In the genomic region with DNA sequence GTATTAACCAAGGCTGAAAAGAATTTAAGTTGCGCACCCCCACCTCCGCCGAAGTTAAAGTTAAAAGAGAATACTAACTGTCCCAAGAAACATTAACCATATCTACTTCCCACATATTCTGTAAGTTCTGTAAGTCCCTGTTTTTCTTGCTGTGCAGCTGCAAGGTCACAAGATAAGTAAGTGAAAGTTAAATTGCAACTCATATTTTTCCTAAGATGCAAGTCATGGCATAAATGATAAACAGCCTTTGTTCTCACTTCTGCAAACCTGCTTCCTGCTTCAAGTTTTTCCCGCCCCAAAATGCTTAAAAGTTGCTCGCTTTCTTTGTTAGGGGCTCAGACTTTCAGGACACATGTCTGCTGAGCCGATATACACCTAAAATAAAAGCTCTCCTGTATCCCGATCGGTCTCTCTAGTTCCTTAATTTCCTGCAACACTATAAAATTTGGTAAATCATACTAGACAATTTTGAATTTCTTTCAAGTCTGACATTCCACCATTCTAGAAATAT, we compare ENCODE assay signal across 1 cellular context.
A peak's percentile ranks its signal among the peaks of the same experiment; 100 is the strongest.
TF ChIP-seq lines count a peak whose summit lies in the region.

No MANE protein-coding gene starts in this region.

TF ChIP-seq in K562, 482 proteins besides CTCF, POLR2A, EP300 and RAD21 (continued from another document):
- TF ChIP-seq ZNF518B (CRISPR knock-in tag; IDR thresholded peaks at IDR 0.05) (no peak), POLR2AphosphoS5 (IDR thresholded peaks at IDR 0.05; ENCODE audit: control insufficient read depth, insufficient read depth, low read depth, low read length) (peak; percentile 71), SMAD3 (CRISPR knock-in tag; conservative IDR thresholded peaks at IDR 0.05) (peak; percentile 82; the same call in 1 of the 2 replicates), L3MBTL2 (IDR thresholded peaks at IDR 0.05) (peak; percentile 96), CBFA2T3 (IDR thresholded peaks at IDR 0.05) (peak; percentile 98), SMAD4 (CRISPR knock-in tag; conservative IDR thresholded peaks at IDR 0.05) (peak; percentile 71), FOSL1 (tag; conservative IDR thresholded peaks at IDR 0.05) (peak; percentile 44; the same call in 1 of the 2 replicates), SREBF2 (CRISPR knock-in tag; IDR thresholded peaks at IDR 0.05) (no peak), CBX1 (IDR thresholded peaks at IDR 0.05; ENCODE audit: low read depth) (no peak), ASH1L (IDR thresholded peaks at IDR 0.05; ENCODE audit: borderline replicate concordance, low read depth, partially characterized antibody) (peak; percentile 59), ZNF592 (IDR thresholded peaks at IDR 0.05) (peak; percentile 97), ZHX1 (conservative IDR thresholded peaks at IDR 0.05; ENCODE audit: low read length) (no peak), DMBX1 (CRISPR knock-in tag; IDR thresholded peaks at IDR 0.05; ENCODE audit: borderline replicate concordance) (peak; percentile 70; the same call in 1 of the 2 replicates), HDAC2 (IDR thresholded peaks at IDR 0.05) (peak; percentile 87; the same call in 1 of the 2 replicates), TAL1 (IDR thresholded peaks at IDR 0.05) (peak; percentile 94), GATAD2B (IDR thresholded peaks at IDR 0.05; ENCODE audit: borderline replicate concordance) (0 out of 2 replicates have a peak, but pooled peaks have one; percentile 29), HES1 (IDR thresholded peaks at IDR 0.05; ENCODE audit: low read depth) (peak; percentile 62; the same call in 1 of the 2 replicates), ETV1 (tag; conservative IDR thresholded peaks at IDR 0.05; ENCODE audit: low read depth) (peak; percentile 78), NFATC3 (IDR thresholded peaks at IDR 0.05) (0 out of 2 replicates have a peak, but pooled peaks have one; percentile 25), HIVEP1 (CRISPR knock-in tag; IDR thresholded peaks at IDR 0.05) (0 out of 2 replicates have a peak, but pooled peaks have one; percentile 41), C11orf30 (IDR thresholded peaks at IDR 0.05; ENCODE audit: low read depth) (peak; percentile 96), XRCC4 (IDR thresholded peaks at IDR 0.05; ENCODE audit: extremely low read depth, insufficient read depth, insufficient read length) (no peak), CHCHD3 (CRISPR knock-in tag; IDR thresholded peaks at IDR 0.05) (0 out of 2 replicates have a peak, but pooled peaks have one; percentile 49), NCOA1 (IDR thresholded peaks at IDR 0.05; ENCODE audit: low read depth) (peak; percentile 88), MTA1 (IDR thresholded peaks at IDR 0.05; ENCODE audit: borderline replicate concordance) (0 out of 2 replicates have a peak, but pooled peaks have one; percentile 31), U2AF2 (optimal IDR thresholded peaks at IDR 0.05; ENCODE audit: low read depth, low read length) (no peak), ZNF764 (CRISPR knock-in tag; IDR thresholded peaks at IDR 0.05; ENCODE audit: low read depth) (no peak), CREM (IDR thresholded peaks at IDR 0.05; ENCODE audit: low read depth) (peak; percentile 50; the same call in 1 of the 2 replicates), TRIM28 (IDR thresholded peaks at IDR 0.05) (peak; percentile 67; the same call in 1 of the 2 replicates), DDX20 (tag; IDR thresholded peaks at IDR 0.05; ENCODE audit: low read depth) (0 out of 2 replicates have a peak, but pooled peaks have one; percentile 30), ZNF24 (IDR thresholded peaks at IDR 0.05) (peak; percentile 76), RUNX1 (IDR thresholded peaks at IDR 0.05; ENCODE audit: low read depth) (no peak), FOXM1 (IDR thresholded peaks at IDR 0.05; ENCODE audit: low read depth) (peak; percentile 84), FOXM1 (CRISPR knock-in tag; IDR thresholded peaks at IDR 0.05; ENCODE audit: low read depth) (no peak)
- TF ChIP-seq, protein P1, sequence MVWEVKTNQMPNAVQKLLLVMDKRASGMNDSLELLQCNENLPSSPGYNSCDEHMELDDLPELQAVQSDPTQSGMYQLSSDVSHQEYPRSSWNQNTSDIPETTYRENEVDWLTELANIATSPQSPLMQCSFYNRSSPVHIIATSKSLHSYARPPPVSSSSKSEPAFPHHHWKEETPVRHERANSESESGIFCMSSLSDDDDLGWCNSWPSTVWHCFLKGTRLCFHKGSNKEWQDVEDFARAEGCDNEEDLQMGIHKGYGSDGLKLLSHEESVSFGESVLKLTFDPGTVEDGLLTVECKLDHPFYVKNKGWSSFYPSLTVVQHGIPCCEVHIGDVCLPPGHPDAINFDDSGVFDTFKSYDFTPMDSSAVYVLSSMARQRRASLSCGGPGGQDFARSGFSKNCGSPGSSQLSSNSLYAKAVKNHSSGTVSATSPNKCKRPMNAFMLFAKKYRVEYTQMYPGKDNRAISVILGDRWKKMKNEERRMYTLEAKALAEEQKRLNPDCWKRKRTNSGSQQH (CRISPR knock-in tag; IDR thresholded peaks at IDR 0.05), result 0 out of 2 replicates have a peak, but pooled peaks have one; percentile 23
- TF ChIP-seq, protein P2, sequence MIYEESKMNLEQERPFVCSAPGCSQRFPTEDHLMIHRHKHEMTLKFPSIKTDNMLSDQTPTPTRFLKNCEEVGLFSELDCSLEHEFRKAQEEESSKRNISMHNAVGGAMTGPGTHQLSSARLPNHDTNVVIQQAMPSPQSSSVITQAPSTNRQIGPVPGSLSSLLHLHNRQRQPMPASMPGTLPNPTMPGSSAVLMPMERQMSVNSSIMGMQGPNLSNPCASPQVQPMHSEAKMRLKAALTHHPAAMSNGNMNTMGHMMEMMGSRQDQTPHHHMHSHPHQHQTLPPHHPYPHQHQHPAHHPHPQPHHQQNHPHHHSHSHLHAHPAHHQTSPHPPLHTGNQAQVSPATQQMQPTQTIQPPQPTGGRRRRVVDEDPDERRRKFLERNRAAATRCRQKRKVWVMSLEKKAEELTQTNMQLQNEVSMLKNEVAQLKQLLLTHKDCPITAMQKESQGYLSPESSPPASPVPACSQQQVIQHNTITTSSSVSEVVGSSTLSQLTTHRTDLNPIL (CRISPR knock-in tag; IDR thresholded peaks at IDR 0.05), result no peak
- TF ChIP-seq, protein P3, sequence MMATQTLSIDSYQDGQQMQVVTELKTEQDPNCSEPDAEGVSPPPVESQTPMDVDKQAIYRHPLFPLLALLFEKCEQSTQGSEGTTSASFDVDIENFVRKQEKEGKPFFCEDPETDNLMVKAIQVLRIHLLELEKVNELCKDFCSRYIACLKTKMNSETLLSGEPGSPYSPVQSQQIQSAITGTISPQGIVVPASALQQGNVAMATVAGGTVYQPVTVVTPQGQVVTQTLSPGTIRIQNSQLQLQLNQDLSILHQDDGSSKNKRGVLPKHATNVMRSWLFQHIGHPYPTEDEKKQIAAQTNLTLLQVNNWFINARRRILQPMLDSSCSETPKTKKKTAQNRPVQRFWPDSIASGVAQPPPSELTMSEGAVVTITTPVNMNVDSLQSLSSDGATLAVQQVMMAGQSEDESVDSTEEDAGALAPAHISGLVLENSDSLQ (IDR thresholded peaks at IDR 0.05), result peak; percentile 92
